Comparison of ENCODE assay signal across 1 cellular context in genomic region chr3:38133557-38134405, GRCh38.
TF ChIP-seq lines count a peak whose summit lies in the region.

No MANE protein-coding gene starts in this region.

TF ChIP-seq in HepG2, 621 proteins besides CTCF, POLR2A, EP300 and RAD21 (continues in another document):
- peak; percentile 29; the same call in 1 of the 2 replicates for TF ChIP-seq SRF (IDR thresholded peaks at IDR 0.05; ENCODE audit: low read depth, low read length)
- TF ChIP-seq HCFC1 (IDR thresholded peaks at IDR 0.05; ENCODE audit: low read depth, low read length), result no peak
- TF ChIP-seq ETV5 (CRISPR knock-in tag; IDR thresholded peaks at IDR 0.05; ENCODE audit: borderline replicate concordance), result peak; percentile 48; the same call in 1 of the 2 replicates
- peak; percentile 83 for TF ChIP-seq BCL6 (CRISPR knock-in tag; IDR thresholded peaks at IDR 0.05)
- no peak for TF ChIP-seq KLF9 (CRISPR knock-in tag; IDR thresholded peaks at IDR 0.05; ENCODE audit: low read depth)
- TF ChIP-seq ZUFSP (CRISPR knock-in tag; IDR thresholded peaks at IDR 0.05; ENCODE audit: borderline replicate concordance), result no peak
- no peak for TF ChIP-seq ZNF460 (CRISPR knock-in tag; IDR thresholded peaks at IDR 0.05; ENCODE audit: borderline replicate concordance)
- no peak for TF ChIP-seq CEBPZ (IDR thresholded peaks at IDR 0.05; ENCODE audit: low read length)
- no peak for TF ChIP-seq KIAA2018 (CRISPR knock-in tag; IDR thresholded peaks at IDR 0.05; ENCODE audit: borderline replicate concordance)
- no peak for TF ChIP-seq ZNF230 (CRISPR knock-in tag; IDR thresholded peaks at IDR 0.05)
- TF ChIP-seq ZFX (CRISPR knock-in tag; IDR thresholded peaks at IDR 0.05; ENCODE audit: low read depth), result peak; percentile 83
- no peak for TF ChIP-seq NFIC (IDR thresholded peaks at IDR 0.05; ENCODE audit: low read length)
- no peak for TF ChIP-seq EEA1 (CRISPR knock-in tag; IDR thresholded peaks at IDR 0.05; ENCODE audit: borderline replicate concordance)
- TF ChIP-seq KDM4B (CRISPR knock-in tag; IDR thresholded peaks at IDR 0.05), result no peak
- TF ChIP-seq HNRNPUL1 (IDR thresholded peaks at IDR 0.05; ENCODE audit: low read depth, low read length), result no peak
- peak; percentile 83 for TF ChIP-seq ISL2 (CRISPR knock-in tag; IDR thresholded peaks at IDR 0.05)
- TF ChIP-seq ZNF235 (CRISPR knock-in tag; IDR thresholded peaks at IDR 0.05; ENCODE audit: borderline replicate concordance), result no peak
- peak; percentile 95 for TF ChIP-seq LCORL (IDR thresholded peaks at IDR 0.05)
- peak; percentile 99 for TF ChIP-seq LCORL (CRISPR knock-in tag; IDR thresholded peaks at IDR 0.05)
- TF ChIP-seq ZBTB38 (CRISPR knock-in tag; IDR thresholded peaks at IDR 0.05), result no peak
- TF ChIP-seq YEATS2 (CRISPR knock-in tag; IDR thresholded peaks at IDR 0.05; ENCODE audit: borderline replicate concordance), result peak; percentile 25; the same call in 1 of the 2 replicates
- TF ChIP-seq ZNF296 (CRISPR knock-in tag; conservative IDR thresholded peaks at IDR 0.05), result no peak
- TF ChIP-seq IKZF4 (CRISPR knock-in tag; IDR thresholded peaks at IDR 0.05; ENCODE audit: borderline replicate concordance, low read depth, not compliant biosample characterization), result peak; percentile 23
- peak; percentile 88 for TF ChIP-seq ZNF746 (CRISPR knock-in tag; IDR thresholded peaks at IDR 0.05)
- no peak for TF ChIP-seq ETS1 (CRISPR knock-in tag; IDR thresholded peaks at IDR 0.05)
- TF ChIP-seq KDM5B (CRISPR knock-in tag; IDR thresholded peaks at IDR 0.05; ENCODE audit: borderline replicate concordance), result peak; percentile 43; the same call in 1 of the 2 replicates
- peak; percentile 84 for TF ChIP-seq ZNF556 (CRISPR knock-in tag; IDR thresholded peaks at IDR 0.05; ENCODE audit: borderline replicate concordance)
- TF ChIP-seq JUNB (CRISPR knock-in tag; IDR thresholded peaks at IDR 0.05; ENCODE audit: borderline replicate concordance), result peak; percentile 99
- TF ChIP-seq ZNF138 (CRISPR knock-in tag; IDR thresholded peaks at IDR 0.05; ENCODE audit: low read depth), result no peak
- no peak for TF ChIP-seq RNF219 (CRISPR knock-in tag; IDR thresholded peaks at IDR 0.05)
- no peak for TF ChIP-seq MTF2 (CRISPR knock-in tag; IDR thresholded peaks at IDR 0.05; ENCODE audit: borderline replicate concordance)
- no peak for TF ChIP-seq PLSCR1 (CRISPR knock-in tag; IDR thresholded peaks at IDR 0.05; ENCODE audit: borderline replicate concordance)
- peak; percentile 89 for TF ChIP-seq MED8 (CRISPR knock-in tag; IDR thresholded peaks at IDR 0.05; ENCODE audit: insufficient replicate concordance)
- TF ChIP-seq GATAD2A (CRISPR knock-in tag; IDR thresholded peaks at IDR 0.05), result peak; percentile 92
- no peak for TF ChIP-seq KLF11 (CRISPR knock-in tag; IDR thresholded peaks at IDR 0.05)
- no peak for TF ChIP-seq AGO2 (optimal IDR thresholded peaks at IDR 0.05; ENCODE audit: low read depth, low read length)
- TF ChIP-seq ZNF598 (CRISPR knock-in tag; IDR thresholded peaks at IDR 0.05; ENCODE audit: borderline replicate concordance), result no peak; the same call in 1 of the 2 replicates
- TF ChIP-seq FOSL2 (CRISPR knock-in tag; IDR thresholded peaks at IDR 0.05), result peak; percentile 99
- TF ChIP-seq ZNF121 (CRISPR knock-in tag; IDR thresholded peaks at IDR 0.05), result no peak; the same call in 1 of the 2 replicates
- TF ChIP-seq ZNF274 (CRISPR knock-in tag; IDR thresholded peaks at IDR 0.05), result no peak; the same call in 1 of the 2 replicates
- TF ChIP-seq MED1 (CRISPR knock-in tag; IDR thresholded peaks at IDR 0.05), result peak; percentile 97
- TF ChIP-seq MIXL1 (CRISPR knock-in tag; IDR thresholded peaks at IDR 0.05), result peak; percentile 89
- no peak for TF ChIP-seq RELA (CRISPR knock-in tag; IDR thresholded peaks at IDR 0.05)
- TF ChIP-seq ZNF567 (CRISPR knock-in tag; IDR thresholded peaks at IDR 0.05; ENCODE audit: borderline replicate concordance), result 0 out of 2 replicates have a peak, but pooled peaks have one; percentile 73
- no peak for TF ChIP-seq SNRNP70 (IDR thresholded peaks at IDR 0.05; ENCODE audit: low read depth, low read length)
- TF ChIP-seq PBX2 (CRISPR knock-in tag; IDR thresholded peaks at IDR 0.05), result no peak
- no peak for TF ChIP-seq HIVEP1 (CRISPR knock-in tag; IDR thresholded peaks at IDR 0.05)
- no peak; the same call in 1 of the 2 replicates for TF ChIP-seq YEATS4 (CRISPR knock-in tag; IDR thresholded peaks at IDR 0.05; ENCODE audit: borderline replicate concordance)
- no peak for TF ChIP-seq ZNF496 (CRISPR knock-in tag; IDR thresholded peaks at IDR 0.05; ENCODE audit: insufficient replicate concordance)
- TF ChIP-seq CAMTA2 (CRISPR knock-in tag; IDR thresholded peaks at IDR 0.05; ENCODE audit: borderline replicate concordance), result no peak
- no peak; the same call in 1 of the 2 replicates for TF ChIP-seq FOXC1 (CRISPR knock-in tag; IDR thresholded peaks at IDR 0.05; ENCODE audit: borderline replicate concordance)
- peak; percentile 72; the same call in 1 of the 2 replicates for TF ChIP-seq FOXK2 (IDR thresholded peaks at IDR 0.05)
